15 cellular contexts compared by ENCODE assay signal in genomic region chr1:4726620-4727341, GRCh38.
DNase-seq lines count a peak whose midpoint lies in the region; ATAC-seq and TF ChIP-seq lines count a peak whose summit lies in the region.
"Had no signal": no experiment of that assay in that cellular context is flagged by ENCODE, and none has a peak within 500 bp of the region (broad histone marks: within the 10 kb centered on the region; RNA-seq: fewer than 3 reads in every experiment).

No MANE protein-coding gene starts in this region.

- ATAC-seq in GM23338 (peak; percentile 32), HG03039 (IDR thresholded peaks at IDR 0.05; ENCODE audit: unreplicated experiment) (no peak), GM18519 (IDR thresholded peaks at IDR 0.05; ENCODE audit: low FRiP score, unreplicated experiment) (no peak)
- ATAC-seq: Panc1, Right ventricle myocardium inferior had no signal

- H3K27me3 Mint-ChIP-seq in GM23338 (ENCODE audit: insufficient read depth, low read depth, poor library complexity), result peaks cover 14% of the 10 kb centered on the region

- no peaks in the 10 kb centered on the region for H3K79me2 ChIP-seq in GM23338 (replicated peaks; ENCODE audit: insufficient read depth)

- H2BK5ac ChIP-seq in neuronal stem cell (ENCODE audit: low read length), result peak overlapping the region; percentile 19

- H3K27me3 ChIP-seq in GM23338 (ENCODE audit: insufficient read depth) (no peaks in the 10 kb centered on the region), neuronal stem cell (ENCODE audit: control insufficient read depth in 3 of 3, insufficient read depth in 3 of 3, low read depth in 1 of 3, low read length in 3 of 3) (peaks cover 0 to 3% (median 0%) of the 10 kb centered on the region in 3 experiments)

- H3K4me2 ChIP-seq in GM23338 (no peak overlapping the region), neuronal stem cell (ENCODE audit: insufficient read depth, low read length, poor library complexity, severe bottlenecking) (no peak overlapping the region)

- H3K9me3 Mint-ChIP-seq in GM23338, result no peaks in the 10 kb centered on the region
- H3K9me3 Mint-ChIP-seq: T-helper 1 cell treated with Interleukin-12 subunit alpha and Interleukin-12 subunit beta and Interleukin-4 antibody, amounts not matched to agents 30 μg/mL and 1 μg/mL, for 36 hours had no signal

- no peaks in the 10 kb centered on the region for H4K20me1 ChIP-seq in GM23338 (replicated peaks; ENCODE audit: insufficient read depth)

- no peak for TF ChIP-seq CTCF in GM23338 (conservative IDR thresholded peaks at IDR 0.05; ENCODE audit: low read depth in 2 of 2)

- H3K4me1 ChIP-seq in GM23338 (ENCODE audit: insufficient read depth), result no peaks in the 10 kb centered on the region
- H3K4me1 ChIP-seq in neuronal stem cell (ENCODE audit: control insufficient read depth in 2 of 2, insufficient read depth in 1 of 2, low read depth in 1 of 2, low read length in 2 of 2), result peaks cover 0 to 10% of the 10 kb centered on the region in 2 donors
- H3K4me1 ChIP-seq: Caco-2 had no signal

- H3K36me3 ChIP-seq in GM23338 (ENCODE audit: insufficient read depth) (no peaks in the 10 kb centered on the region; the same call in 1 of the 2 replicates), neuronal stem cell (replicated peaks in 1 of 2; ENCODE audit: control insufficient read depth in 2 of 2, insufficient read depth in 2 of 2, low read length in 2 of 2) (no peaks in the 10 kb centered on the region)

- H3K27ac ChIP-seq in GM23338 (ENCODE audit: low read depth), result no peak overlapping the region
- H3K27ac ChIP-seq in neuronal stem cell (replicated peaks; ENCODE audit: low read length), result no peak overlapping the region

- H2BK120ac ChIP-seq in neuronal stem cell (ENCODE audit: low read depth, low read length), result no peak overlapping the region

- H2AFZ ChIP-seq in GM23338 (no peak overlapping the region), neuronal stem cell (ENCODE audit: low read length) (no peak overlapping the region)

- H3K4me3 ChIP-seq in GM23338 (no peak overlapping the region), neuronal stem cell (ENCODE audit: low read length in 2 of 2) (no peak overlapping the region)

- peak overlapping the region; percentile 86 for H2AK5ac ChIP-seq in neuronal stem cell (ENCODE audit: low read depth, low read length)

- no peaks in the 10 kb centered on the region for H3K9me2 ChIP-seq in GM23338 (ENCODE audit: insufficient read depth)

- H3K27ac Mint-ChIP-seq in GM23338, result peak overlapping the region; percentile 86; the same call in 1 of the 2 replicates
- H3K27ac Mint-ChIP-seq: T-helper 1 cell treated with Interleukin-12 subunit alpha and Interleukin-12 subunit beta and Interleukin-4 antibody, amounts not matched to agents 30 μg/mL and 1 μg/mL, for 36 hours had no signal

- no peak overlapping the region for H4K91ac ChIP-seq in neuronal stem cell (ENCODE audit: low read depth, low read length, poor library complexity)

- no peak overlapping the region for H3K9ac ChIP-seq in neuronal stem cell (ENCODE audit: low read depth, low read length, poor library complexity)

- no peak overlapping the region for H4K8ac ChIP-seq in neuronal stem cell (ENCODE audit: low read depth, low read length)

- DNase-seq in GM23338 (ENCODE audit: low spot score), result no peak
- peak; percentile 46 for DNase-seq in NCI-H1694 treated with DMSO at 0.1 percent for 48 hours (lab: John Stamatoyannopoulos, UW)
- peak in 40 of 42 donors; percentile 42 to 91 (median 72) for DNase-seq in head of caudate nucleus
- DNase-seq in neuronal stem cell (ENCODE audit: low spot score), result no peak
- DNase-seq in UCSD-AML1 (lab: John Stamatoyannopoulos, UW; ENCODE audit: unreplicated experiment), result no peak
- DNase-seq: Caco-2, MM.1S, NCI-H1105 treated with DMSO at 0.1 percent for 48 hours, NCI-H2081 treated with DMSO at 0.1 percent for 48 hours, NCI-H748 treated with DMSO at 0.1 percent for 48 hours had no signal

- no peaks in the 10 kb centered on the region for H3F3A ChIP-seq in GM23338 (replicated peaks; ENCODE audit: low read depth)

- no peaks in the 10 kb centered on the region; the same call in 2 of the 3 replicates for H3K36me3 Mint-ChIP-seq in GM23338 (ENCODE audit: low read depth)

- intact Hi-C loops in head of caudate nucleus (cut with DNase I), result no loop called here

- no peaks in the 10 kb centered on the region for H3K79me1 ChIP-seq in neuronal stem cell (ENCODE audit: low read depth, low read length)

- H3K18ac ChIP-seq in neuronal stem cell (ENCODE audit: low read length), result peak overlapping the region; percentile 46

- no peak overlapping the region for H3K4me3 Mint-ChIP-seq in GM23338
- H3K4me3 Mint-ChIP-seq: T-helper 1 cell treated with Interleukin-12 subunit alpha and Interleukin-12 subunit beta and Interleukin-4 antibody, amounts not matched to agents 30 μg/mL and 1 μg/mL, for 36 hours had no signal

- peak overlapping the region; percentile 76 for H2BK15ac ChIP-seq in neuronal stem cell (ENCODE audit: low read length)

- H3K14ac ChIP-seq in neuronal stem cell (ENCODE audit: low read length), result no peak overlapping the region

- no peak overlapping the region for H2BK12ac ChIP-seq in neuronal stem cell (ENCODE audit: low read length)

- H3K9me3 ChIP-seq in neuronal stem cell (replicated peaks in 1 of 2; ENCODE audit: control insufficient read depth in 2 of 2, insufficient read depth in 1 of 2, low read depth in 1 of 2, low read length in 2 of 2), result no peaks in the 10 kb centered on the region
- H3K9me3 ChIP-seq: Caco-2 had no signal

- peak overlapping the region; percentile 75 for H3K23ac ChIP-seq in neuronal stem cell (ENCODE audit: low read depth, low read length, poor library complexity)

- no CpG with 5 or more reads among the region's 26 CpGs for whole genome bisulfite sequencing in neuronal stem cell (ENCODE audit: extremely low coverage in 2 of 2, insufficient read length in 2 of 2, insufficient replicate concordance in 1 of 2), 2 donors

- peaks cover 20% of the 10 kb centered on the region for H3K4me1 Mint-ChIP-seq in GM23338

- H3K4ac ChIP-seq in neuronal stem cell (ENCODE audit: low read length), result no peak overlapping the region

TF ChIP-seq in GM23338, 12 proteins besides CTCF, POLR2A, EP300 and RAD21 (continues in another document):
- no peak for TF ChIP-seq ZNF462 (CRISPR knock-in tag; IDR thresholded peaks at IDR 0.05)
- TF ChIP-seq STAT1 (IDR thresholded peaks at IDR 0.05; ENCODE audit: unreplicated experiment), result no peak

Comparison
In these comparisons a context has a peak if more than half of its experiments do, and no peak if none do; other contexts are left out.
1. DNase-seq: peak in NCI-H1694 treated with DMSO at 0.1 percent for 48 hours (single experiment) and head of caudate nucleus (40 of 42); none in GM23338 (single experiment), neuronal stem cell (single experiment) and UCSD-AML1 (single experiment).